12 cellular contexts compared by ENCODE assay signal in genomic region chr11:35160248-35160820, GRCh38. TPM values are rescaled to one million over a fixed set of nuclear protein-coding genes. Genes with fewer than 3 reads are reported as not detected.
DNase-seq lines count a peak whose midpoint lies in the region; FAIRE-seq and TF ChIP-seq lines count a peak whose summit lies in the region.
"Had no signal": no experiment of that assay in that cellular context is flagged by ENCODE, and none has a peak within 500 bp of the region (broad histone marks: within the 10 kb centered on the region; RNA-seq: fewer than 3 reads in every experiment).

No MANE protein-coding gene starts in this region.

- H3K36me3 Mint-ChIP-seq in activated T-cell treated with anti-CD3 and anti-CD28 coated beads, Interleukin-2, amount 50 U/mL, for 24 hours (ENCODE audit: low read depth): peaks cover 94% of the 10 kb centered on the region
- peaks cover 15% of the 10 kb centered on the region for H3K36me3 Mint-ChIP-seq in activated CD4-positive, alpha-beta memory T cell treated with anti-CD3 and anti-CD28 coated beads for 36 hours
- H3K36me3 Mint-ChIP-seq in immature natural killer cell: peaks cover 0 to 11% (median 4%) of the 10 kb centered on the region in 3 donors

- CTCF ChIA-PET in activated CD4-positive, alpha-beta memory T cell treated with anti-CD3 and anti-CD28 coated beads for 36 hours (lab: Charles Lee): interaction anchor here (0.8 to 7.7 kb wide), 2 partner anchors 12 to 234 kb away, joined by 3 to 113 read pairs; no protein-coding TSS in a partner anchor

- DNase-seq in activated T-cell treated with anti-CD3 and anti-CD28 coated beads, Interleukin-2, amount 50 U/mL, for 24 hours: no peak
- DNase-seq in activated T-cell treated with anti-CD3 and anti-CD28 coated beads for 4 hours (no peak), immature natural killer cell (peak; percentile 53 to 71 (median 63)), tibial nerve (ENCODE audit: low spot score in 2 of 2) (no peak), D341Med (ENCODE audit: low spot score) (no peak), HTR-8/SVneo (ENCODE audit: insufficient read length, low spot score) (no peak), H4 (ENCODE audit: low spot score) (no peak)
- DNase-seq in activated CD4-positive, alpha-beta memory T cell treated with anti-CD3 and anti-CD28 coated beads for 36 hours: no peak
- DNase-seq: activated CD4-positive, alpha-beta T cell treated with anti-CD3 and anti-CD28 coated beads for 1 hour; amygdala; effector CD8-positive, alpha-beta T cell; NCI-H446 had no signal

- peak overlapping the region; percentile 99 for H3K27ac Mint-ChIP-seq in activated T-cell treated with anti-CD3 and anti-CD28 coated beads, Interleukin-2, amount 50 U/mL, for 24 hours
- H3K27ac Mint-ChIP-seq in activated CD4-positive, alpha-beta memory T cell treated with anti-CD3 and anti-CD28 coated beads for 36 hours: peak overlapping the region; percentile 83
- peak overlapping the region; percentile 42 to 100 (median 80) for H3K27ac Mint-ChIP-seq in immature natural killer cell

- TF ChIP-seq CTCF in tibial nerve (IDR thresholded peaks at IDR 0.05): no peak

- no peaks in the 10 kb centered on the region for H3K36me3 ChIP-seq in tibial nerve

- H3K27ac ChIP-seq in tibial nerve: peak overlapping the region in 3 of 4 donors; percentile 29 to 75 (median 68)

- no peak overlapping the region for H3K4me3 ChIP-seq in tibial nerve

- no peaks in the 10 kb centered on the region for H3K27me3 Mint-ChIP-seq in activated T-cell treated with anti-CD3 and anti-CD28 coated beads, Interleukin-2, amount 50 U/mL, for 24 hours
- H3K27me3 Mint-ChIP-seq in activated CD4-positive, alpha-beta memory T cell treated with anti-CD3 and anti-CD28 coated beads for 36 hours: no peaks in the 10 kb centered on the region
- peaks cover 0 to 10% (median 5%) of the 10 kb centered on the region in 3 donors for H3K27me3 Mint-ChIP-seq in immature natural killer cell (ENCODE audit: low read depth in 3 of 3)

- TF ChIP-seq EP300 in tibial nerve (IDR thresholded peaks at IDR 0.05): no peak

- POLR2A ChIA-PET in activated CD4-positive, alpha-beta memory T cell treated with anti-CD3 and anti-CD28 coated beads for 36 hours (lab: Charles Lee): interaction anchor here (0.6 to 3.0 kb wide), 7 partner anchors 8 to 234 kb away, joined by 3 to 24 read pairs (median 6); partner anchors contain the start of gene CD44

- no peak for FAIRE-seq in HTR-8/SVneo (lab: Jason Lieb, UNC)

- intact Hi-C loops in activated CD4-positive, alpha-beta memory T cell treated with anti-CD3 and anti-CD28 coated beads for 36 hours (cut with micrococcal nuclease): no loop called here

- H3K4me1 Mint-ChIP-seq in activated T-cell treated with anti-CD3 and anti-CD28 coated beads, Interleukin-2, amount 50 U/mL, for 24 hours (ENCODE audit: low read depth): peaks cover 99% of the 10 kb centered on the region
- H3K4me1 Mint-ChIP-seq in activated CD4-positive, alpha-beta memory T cell treated with anti-CD3 and anti-CD28 coated beads for 36 hours (ENCODE audit: low read depth): peaks cover 99% of the 10 kb centered on the region
- peaks cover 93 to 98% of the 10 kb centered on the region in 2 donors for H3K4me1 Mint-ChIP-seq in immature natural killer cell

- no peaks in the 10 kb centered on the region for H3K9me3 Mint-ChIP-seq in activated T-cell treated with anti-CD3 and anti-CD28 coated beads, Interleukin-2, amount 50 U/mL, for 24 hours
- H3K9me3 Mint-ChIP-seq in activated CD4-positive, alpha-beta memory T cell treated with anti-CD3 and anti-CD28 coated beads for 36 hours: no peaks in the 10 kb centered on the region
- no peaks in the 10 kb centered on the region for H3K9me3 Mint-ChIP-seq in immature natural killer cell

- H3K4me3 Mint-ChIP-seq in activated T-cell treated with anti-CD3 and anti-CD28 coated beads, Interleukin-2, amount 50 U/mL, for 24 hours: peak overlapping the region; percentile 26
- no peak overlapping the region for H3K4me3 Mint-ChIP-seq in activated CD4-positive, alpha-beta memory T cell treated with anti-CD3 and anti-CD28 coated beads for 36 hours
- H3K4me3 Mint-ChIP-seq in immature natural killer cell: peak overlapping the region; percentile 1 to 53 (median 21)

- H3K4me1 ChIP-seq in tibial nerve: peaks cover 0 to 75% (median 72%) of the 10 kb centered on the region in 4 donors

- H3K9me3 ChIP-seq in tibial nerve: no peaks in the 10 kb centered on the region

- 91 to 95% methylated on average over 7 of the region's 7 CpGs for WGBS in tibial nerve, 2 donors

- H3K27me3 ChIP-seq in tibial nerve: no peaks in the 10 kb centered on the region

- no peak for TF ChIP-seq POLR2A in tibial nerve (IDR thresholded peaks at IDR 0.05)

RNA-seq across cellular contexts. Expression of gene CD44, which starts 21.4 kb away (rescaled TPM):
- 100 to 1,000 TPM; 440 to 442 TPM for total RNA-seq in activated CD4-positive, alpha-beta memory T cell treated with anti-CD3 and anti-CD28 coated beads for 36 hours
- 100 to 1,000 TPM; 213 to 247 (median 216) TPM for polyA plus RNA-seq in immature natural killer cell
- 100 to 1,000 TPM in 1 of 4 donors, 10 to 100 TPM in 3; 67.1 to 180 (median 84.8) TPM for total RNA-seq in tibial nerve
- 211 and 238 TPM in 2 replicates for total RNA-seq in H4 (2014; rRNA removed; shearing (Covaris generic))

Comparison
In these comparisons a context has a peak if more than half of its experiments do, and no peak if none do; other contexts are left out.
1. DNase-seq: peak in immature natural killer cell (3 of 3); none in activated T-cell treated with anti-CD3 and anti-CD28 coated beads, Interleukin-2, amount 50 U/mL, for 24 hours (single experiment), activated T-cell treated with anti-CD3 and anti-CD28 coated beads for 4 hours (single experiment), activated CD4-positive, alpha-beta memory T cell treated with anti-CD3 and anti-CD28 coated beads for 36 hours (single experiment), tibial nerve (0 of 2), D341Med (single experiment), HTR-8/SVneo (single experiment) and H4 (single experiment).
2. Peak in every context shown above with its lines, with median percentiles within 50 percentile points of each other: H3K27ac Mint-ChIP-seq.